21 cellular contexts compared by ENCODE assay signal in the genomic region with DNA sequence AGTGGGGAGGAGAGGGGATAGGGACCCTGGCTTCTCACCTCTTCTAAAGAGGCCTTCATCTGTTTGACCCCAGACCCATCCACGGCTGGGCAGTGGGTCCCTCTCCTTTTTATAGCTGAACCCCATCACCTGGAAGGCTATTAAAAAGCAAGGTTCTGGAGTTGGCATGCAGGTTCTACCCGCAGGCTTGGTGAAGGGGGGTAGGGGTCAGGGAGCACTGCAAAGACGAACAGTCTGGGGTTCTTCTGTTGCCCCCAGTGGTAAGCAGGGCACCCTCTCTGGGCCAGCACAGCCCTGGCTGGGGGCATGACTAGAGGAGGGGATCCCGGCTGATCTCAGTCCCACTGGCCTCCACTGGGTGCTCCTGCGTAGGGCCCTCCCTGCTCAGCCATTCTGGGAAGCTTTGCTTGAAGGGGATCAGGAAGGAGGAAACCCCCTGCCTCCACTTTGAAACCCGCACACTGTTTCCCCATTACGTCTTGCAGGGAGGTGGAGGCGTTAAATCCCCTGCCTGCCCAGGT. TPM values are rescaled to one million over a fixed set of nuclear protein-coding genes. Genes with fewer than 3 reads are reported as not detected.
DNase-seq lines count a peak whose midpoint lies in the region; ATAC-seq, FAIRE-seq and TF ChIP-seq lines count a peak whose summit lies in the region.
"Had no signal": no experiment of that assay in that cellular context is flagged by ENCODE, and none has a peak within 500 bp of the region (broad histone marks: within the 10 kb centered on the region; RNA-seq: fewer than 3 reads in every experiment).

No MANE protein-coding gene starts in this region.

- no peaks in the 10 kb centered on the region for H3K9me3 Mint-ChIP-seq in endodermal cell
- H3K9me3 Mint-ChIP-seq in activated T-helper 17 cell treated with anti-CD3 and anti-CD28 coated beads, Interleukin-2, amount 50 U/mL, for 72 hours: peaks cover 3% of the 10 kb centered on the region

- H3K27ac ChIP-seq in A549 (peak overlapping the region; percentile 84 to 99), HUES64 (ENCODE audit: low read depth, low read length) (peak overlapping the region; percentile 52; the same call in 1 of the 2 replicates), endodermal cell (ENCODE audit: low read depth, low read length) (no peak overlapping the region), muscle layer of duodenum (ENCODE audit: low read length) (peak overlapping the region; percentile 64)
- H3K27ac ChIP-seq: tibial artery, WERI-Rb-1 had no signal

- H3K27ac Mint-ChIP-seq in endodermal cell: peak overlapping the region; percentile 64
- H3K27ac Mint-ChIP-seq in activated T-helper 17 cell treated with anti-CD3 and anti-CD28 coated beads, Interleukin-2, amount 50 U/mL, for 72 hours: no peak overlapping the region

- H3K4me1 ChIP-seq in A549 (peaks cover 100% of the 10 kb centered on the region), HUES64 (ENCODE audit: insufficient read depth, low read length) (peaks cover 13% of the 10 kb centered on the region), endodermal cell (ENCODE audit: control insufficient read depth, insufficient read depth, low read length) (no peaks in the 10 kb centered on the region), muscle layer of duodenum (ENCODE audit: control insufficient read depth in 1 of 2, insufficient read depth in 2 of 2, low read length in 2 of 2) (peaks cover 16 to 20% of the 10 kb centered on the region in 2 donors)
- H3K4me1 ChIP-seq: tibial artery had no signal

- FAIRE-seq in A549 (lab: Jason Lieb, UNC): no peak
- FAIRE-seq: G401.6, GM12891, RCC 7860 had no signal

- peaks cover 38% of the 10 kb centered on the region for H3K36me3 Mint-ChIP-seq in endodermal cell (ENCODE audit: low read depth)
- peaks cover 32% of the 10 kb centered on the region for H3K36me3 Mint-ChIP-seq in activated T-helper 17 cell treated with anti-CD3 and anti-CD28 coated beads, Interleukin-2, amount 50 U/mL, for 72 hours (ENCODE audit: low read depth)

- POLR2A ChIA-PET in A549 (lab: Yijun Ruan, JAX): no interaction called here

- peak overlapping the region; percentile 95 for H3K4me2 ChIP-seq in A549

- 81% methylated on average over 8 of the region's 8 CpGs for WGBS in A549 (ENCODE audit: missing lambda C conversion rate)
- WGBS in HUES64: 85% methylated on average over 8 of the region's 8 CpGs
- 92 to 100% methylated on average over 3 to 8 of the region's 8 CpGs for WGBS in endodermal cell (ENCODE audit: insufficient coverage in 1 of 2, insufficient read length in 1 of 2), 2 experiments

- no peak overlapping the region for H3K9ac ChIP-seq in HUES64 (ENCODE audit: low read depth, low read length)
- no peak overlapping the region for H3K9ac ChIP-seq in endodermal cell (ENCODE audit: extremely low read depth, low read length, poor library complexity, severe bottlenecking)

- H3K4me3 ChIP-seq in A549 (no peak overlapping the region), HUES64 (ENCODE audit: low read length) (no peak overlapping the region), endodermal cell (ENCODE audit: low read length) (no peak overlapping the region), muscle layer of duodenum (ENCODE audit: low read depth in 1 of 2, low read length in 2 of 2) (no peak overlapping the region)
- H3K4me3 ChIP-seq: heart right ventricle, tibial artery had no signal

- no peak for TF ChIP-seq RAD21 in A549 (conservative IDR thresholded peaks at IDR 0.05 in 1 of 2, IDR thresholded peaks at IDR 0.05 in 1 of 2)

- TF ChIP-seq CTCF in A549 (IDR thresholded peaks at IDR 0.05) (no peak), endodermal cell (conservative IDR thresholded peaks at IDR 0.05) (no peak)

- peaks cover 34% of the 10 kb centered on the region for H3K4me1 Mint-ChIP-seq in endodermal cell
- peaks cover 20% of the 10 kb centered on the region for H3K4me1 Mint-ChIP-seq in activated T-helper 17 cell treated with anti-CD3 and anti-CD28 coated beads, Interleukin-2, amount 50 U/mL, for 72 hours

- H3K36me3 ChIP-seq in HUES64 (ENCODE audit: insufficient read depth, low read length) (peaks cover 9% of the 10 kb centered on the region), endodermal cell (ENCODE audit: control insufficient read depth, insufficient read depth, low read length) (peaks cover 30% of the 10 kb centered on the region), muscle layer of duodenum (ENCODE audit: control insufficient read depth in 1 of 2, insufficient read depth in 2 of 2, low read length in 2 of 2) (peaks cover 0 to 6% of the 10 kb centered on the region in 2 donors)
- H3K36me3 ChIP-seq: WERI-Rb-1 had no signal

- no peak for TF ChIP-seq POLR2A in A549 (IDR thresholded peaks at IDR 0.05; ENCODE audit: low read length)

- peak in 1 of 2 experiments; percentile 13; a peak in 3 of 6 replicates for ATAC-seq in A549
- ATAC-seq in HG02571 (IDR thresholded peaks at IDR 0.05; ENCODE audit: unreplicated experiment): no peak
- no peak for ATAC-seq in activated T-helper 17 cell treated with anti-CD3 and anti-CD28 coated beads, Interleukin-2, amount 50 U/mL, for 72 hours (replicated peaks)

- no peak for TF ChIP-seq EP300 in A549 (IDR thresholded peaks at IDR 0.05)

- H3K4me3 Mint-ChIP-seq in endodermal cell: no peak overlapping the region
- no peak overlapping the region for H3K4me3 Mint-ChIP-seq in activated T-helper 17 cell treated with anti-CD3 and anti-CD28 coated beads, Interleukin-2, amount 50 U/mL, for 72 hours

- H3K27me3 ChIP-seq in HUES64 (ENCODE audit: insufficient read depth, low read length) (no peaks in the 10 kb centered on the region), endodermal cell (ENCODE audit: control insufficient read depth, insufficient read depth, low read length, poor library complexity, severe bottlenecking) (no peaks in the 10 kb centered on the region), muscle layer of duodenum (ENCODE audit: low read depth, low read length) (no peaks in the 10 kb centered on the region)
- H3K27me3 ChIP-seq: heart right ventricle, tibial artery had no signal

- no peaks in the 10 kb centered on the region for H3K27me3 Mint-ChIP-seq in endodermal cell (ENCODE audit: insufficient read depth)
- no peaks in the 10 kb centered on the region for H3K27me3 Mint-ChIP-seq in activated T-helper 17 cell treated with anti-CD3 and anti-CD28 coated beads, Interleukin-2, amount 50 U/mL, for 72 hours

- H3K9me3 ChIP-seq in A549 (no peaks in the 10 kb centered on the region), HUES64 (ENCODE audit: insufficient read depth, low read depth, low read length) (no peaks in the 10 kb centered on the region), endodermal cell (ENCODE audit: control insufficient read depth, low read length) (no peaks in the 10 kb centered on the region), muscle layer of duodenum (ENCODE audit: control insufficient read depth in 1 of 2, low read length in 2 of 2) (no peaks in the 10 kb centered on the region)
- H3K9me3 ChIP-seq: Caco-2, heart right ventricle, tibial artery had no signal

- CTCF ChIA-PET in A549 (lab: Yijun Ruan, JAX): interaction anchor here (0.8 to 2.3 kb wide), 4 partner anchors 10 to 54 kb away, joined by 3 to 7 read pairs (median 4); no protein-coding TSS in a partner anchor

- DNase-seq in A549 (ENCODE audit: low read depth in 1 of 2, low spot score in 1 of 2): no peak
- no peak for DNase-seq in endodermal cell
- DNase-seq in A172 (ENCODE audit: low spot score): no peak
- DNase-seq in HCEC 1CT: no peak
- DNase-seq: activated CD8-positive, alpha-beta memory T cell treated with anti-CD3 and anti-CD28 coated beads for 24 hours; activated gamma-delta T cell treated with Interleukin-2 at 50 U/mL for 16 hours; Caco-2; heart right ventricle; KG1; NCI-H1092; NCI-H774; T-helper 1 cell; tibial artery; WERI-Rb-1 had no signal

TF ChIP-seq in A549, 52 proteins besides CTCF, POLR2A, EP300 and RAD21:
- TF ChIP-seq EHMT2 (IDR thresholded peaks at IDR 0.05; ENCODE audit: low read depth) (no peak), HDAC2 (IDR thresholded peaks at IDR 0.05) (no peak), CEBPB (IDR thresholded peaks at IDR 0.05) (no peak), RARB (CRISPR knock-in tag; IDR thresholded peaks at IDR 0.05) (no peak)
- TF ChIP-seq, protein P1, sequence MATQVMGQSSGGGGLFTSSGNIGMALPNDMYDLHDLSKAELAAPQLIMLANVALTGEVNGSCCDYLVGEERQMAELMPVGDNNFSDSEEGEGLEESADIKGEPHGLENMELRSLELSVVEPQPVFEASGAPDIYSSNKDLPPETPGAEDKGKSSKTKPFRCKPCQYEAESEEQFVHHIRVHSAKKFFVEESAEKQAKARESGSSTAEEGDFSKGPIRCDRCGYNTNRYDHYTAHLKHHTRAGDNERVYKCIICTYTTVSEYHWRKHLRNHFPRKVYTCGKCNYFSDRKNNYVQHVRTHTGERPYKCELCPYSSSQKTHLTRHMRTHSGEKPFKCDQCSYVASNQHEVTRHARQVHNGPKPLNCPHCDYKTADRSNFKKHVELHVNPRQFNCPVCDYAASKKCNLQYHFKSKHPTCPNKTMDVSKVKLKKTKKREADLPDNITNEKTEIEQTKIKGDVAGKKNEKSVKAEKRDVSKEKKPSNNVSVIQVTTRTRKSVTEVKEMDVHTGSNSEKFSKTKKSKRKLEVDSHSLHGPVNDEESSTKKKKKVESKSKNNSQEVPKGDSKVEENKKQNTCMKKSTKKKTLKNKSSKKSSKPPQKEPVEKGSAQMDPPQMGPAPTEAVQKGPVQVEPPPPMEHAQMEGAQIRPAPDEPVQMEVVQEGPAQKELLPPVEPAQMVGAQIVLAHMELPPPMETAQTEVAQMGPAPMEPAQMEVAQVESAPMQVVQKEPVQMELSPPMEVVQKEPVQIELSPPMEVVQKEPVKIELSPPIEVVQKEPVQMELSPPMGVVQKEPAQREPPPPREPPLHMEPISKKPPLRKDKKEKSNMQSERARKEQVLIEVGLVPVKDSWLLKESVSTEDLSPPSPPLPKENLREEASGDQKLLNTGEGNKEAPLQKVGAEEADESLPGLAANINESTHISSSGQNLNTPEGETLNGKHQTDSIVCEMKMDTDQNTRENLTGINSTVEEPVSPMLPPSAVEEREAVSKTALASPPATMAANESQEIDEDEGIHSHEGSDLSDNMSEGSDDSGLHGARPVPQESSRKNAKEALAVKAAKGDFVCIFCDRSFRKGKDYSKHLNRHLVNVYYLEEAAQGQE (IDR thresholded peaks at IDR 0.05): no peak
TF ChIP-seq in A549: peak in this region for 0.

RNA-seq across cellular contexts. Expression of a gene that starts 13.6 kb away (rescaled TPM):
- 21.6 and 44.7 TPM in 2 replicates for polyA plus RNA-seq in A549 (2011; rRNA removed)
- polyA plus RNA-seq in A549 (2012; cell fraction: cytosol; rRNA removed): 78.5 and 97.9 TPM in 2 replicates
- 128 and 142 TPM in 2 replicates for polyA plus RNA-seq in A549 (2012; cell fraction: nucleus; rRNA removed)
- 118 to 129 TPM (median 125 TPM) in 3 replicates for polyA plus RNA-seq in A549 (2017; fragmentation: RNase III; extraction: RNeasy Plus Mini Kit Qiagen cat#74134 plus additional on column Dnase treatment)
- polyA minus RNA-seq in A549 (2011; rRNA and poly(A)+ RNA removed): 89.1 and 130 TPM in 2 replicates
- polyA plus RNA-seq in HUES64 (2013, experiment 1 of 2): 23.9 TPM
- 30.1 TPM for polyA plus RNA-seq in HUES64 (2013, experiment 2 of 2)
- total RNA-seq in endodermal cell: 10 to 100 TPM; 64.0 to 64.7 TPM
- 52.7 TPM for polyA plus RNA-seq in endodermal cell (2013, experiment 1 of 2)
- polyA plus RNA-seq in endodermal cell (2013, experiment 2 of 2): 47.8 TPM
- total RNA-seq in A172 (2014; rRNA removed; shearing (Covaris generic)): 5.9 and 8.0 TPM in 2 replicates
- 10 to 100 TPM; 28.5 to 57.5 TPM for total RNA-seq in activated T-helper 17 cell treated with anti-CD3 and anti-CD28 coated beads, Interleukin-2, amount 50 U/mL, for 72 hours
